Comparison of ENCODE assay signal across 8 cellular contexts in the genomic region with DNA sequence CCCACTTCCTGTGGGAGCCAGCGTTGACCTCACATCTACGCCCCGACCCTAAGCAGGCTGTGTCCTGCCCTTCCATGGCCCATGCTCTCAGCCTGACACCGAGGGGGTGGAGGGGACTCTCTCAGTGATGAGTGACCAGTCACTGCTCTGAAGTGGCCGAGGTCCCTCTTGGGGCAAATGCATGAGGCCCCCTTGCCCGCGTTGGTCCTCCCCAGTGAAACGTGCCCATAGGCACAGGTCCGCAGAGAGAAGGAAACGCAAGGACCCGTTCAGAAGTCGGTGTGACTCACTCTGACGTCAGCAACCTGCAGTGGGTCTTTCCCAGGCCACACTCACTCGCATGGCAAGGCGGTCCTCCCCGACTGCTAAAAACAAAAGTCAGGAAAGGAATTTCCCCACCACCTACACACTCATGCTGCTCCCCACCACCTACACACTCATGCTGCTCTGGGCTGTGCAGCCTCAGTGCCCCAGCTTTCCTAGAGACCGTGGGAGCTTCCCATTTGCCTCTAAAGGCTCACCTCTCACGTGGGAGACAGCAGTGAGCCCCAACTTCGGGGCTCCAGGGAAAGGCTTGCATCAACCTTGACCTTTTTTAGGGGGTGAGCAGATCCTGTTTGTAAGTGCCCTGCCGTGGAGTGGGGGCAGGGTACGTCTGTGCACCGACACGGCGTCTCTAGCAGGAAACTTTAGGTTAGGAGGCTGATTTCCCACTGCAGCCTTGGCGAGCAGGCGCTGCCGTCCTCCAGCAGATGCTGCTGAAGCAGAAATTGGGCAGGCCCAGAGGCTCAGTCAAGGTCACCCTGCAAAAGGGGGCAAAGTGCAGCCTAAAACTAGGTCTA. TPM values are rescaled to one million over a fixed set of nuclear protein-coding genes. Genes with fewer than 3 reads are reported as not detected.
DNase-seq lines count a peak whose midpoint lies in the region; ATAC-seq and TF ChIP-seq lines count a peak whose summit lies in the region.

No MANE protein-coding gene starts in this region.

- in situ Hi-C loops in GM23248 (cut with MboI), result no loop called here

- no peak overlapping the region for H3K27ac Mint-ChIP-seq in Caco-2 (ENCODE audit: unreplicated experiment)

- peak in 3 of 4 donors; percentile 24 to 47 (median 30) for ATAC-seq in right lobe of liver

- H3K4me1 ChIP-seq in GM23248 (ENCODE audit: insufficient read depth) (no peaks in the 10 kb centered on the region), right lobe of liver (no peaks in the 10 kb centered on the region), Caco-2 (no peaks in the 10 kb centered on the region)

- no peak overlapping the region for H2AFZ ChIP-seq in GM23248

- H3K9ac ChIP-seq in GM23248, result no peak overlapping the region

- H4K20me1 ChIP-seq in GM23248 (ENCODE audit: insufficient read depth), result no peaks in the 10 kb centered on the region

- H3K36me3 ChIP-seq in GM23248 (ENCODE audit: low read depth), result no peaks in the 10 kb centered on the region
- H3K36me3 ChIP-seq in right lobe of liver, result no peaks in the 10 kb centered on the region
- H3K36me3 ChIP-seq in Caco-2 (ENCODE audit: control insufficient read depth, insufficient read depth, low read length), result no peaks in the 10 kb centered on the region

- H3K9me3 ChIP-seq in GM23248 (ENCODE audit: low read depth) (no peaks in the 10 kb centered on the region), right lobe of liver (no peaks in the 10 kb centered on the region), Caco-2 (no peaks in the 10 kb centered on the region)

- H3K27ac ChIP-seq in GM23248, result no peak overlapping the region
- H3K27ac ChIP-seq in right lobe of liver, result no peak overlapping the region

- no peaks in the 10 kb centered on the region for H3K9me3 Mint-ChIP-seq in Caco-2 (ENCODE audit: unreplicated experiment)

- H3K27me3 Mint-ChIP-seq in Caco-2 (ENCODE audit: insufficient read depth, unreplicated experiment), result peaks cover 4% of the 10 kb centered on the region

- H3K27me3 ChIP-seq in GM23248 (replicated peaks; ENCODE audit: insufficient read depth) (peaks cover 3% of the 10 kb centered on the region; the same call in 1 of the 2 replicates), right lobe of liver (no peaks in the 10 kb centered on the region), Caco-2 (replicated peaks; ENCODE audit: control insufficient read depth, insufficient read depth, low read length) (no peaks in the 10 kb centered on the region)

- no peaks in the 10 kb centered on the region for H3K4me1 Mint-ChIP-seq in Caco-2 (ENCODE audit: low read depth, unreplicated experiment)

- no TSS peak for BruUV-seq in Caco-2 (replicated peaks; lab: Mats Ljungman, UMichigan)

- no peak overlapping the region for H3K4me3 ChIP-seq in GM23248
- no peak overlapping the region for H3K4me3 ChIP-seq in NB4 (ENCODE audit: low read depth, low read length)
- H3K4me3 ChIP-seq in right lobe of liver, result no peak overlapping the region
- H3K4me3 ChIP-seq in Caco-2 (ENCODE audit: low read depth, low read length), result no peak overlapping the region

- no peaks in the 10 kb centered on the region for H3K9me2 ChIP-seq in GM23248 (ENCODE audit: insufficient read depth)

- H3K4me2 ChIP-seq in GM23248 (ENCODE audit: unreplicated experiment), result no peak overlapping the region

- POLR2A ChIA-PET in Caco-2 (lab: Charles Lee), result no interaction called here

- intact Hi-C loops in right lobe of liver (cut with DNase I), result no loop called here
- intact Hi-C loops in Caco-2 (cut with micrococcal nuclease; ENCODE audit: unreplicated experiment), result no loop called here

- no peaks in the 10 kb centered on the region for H3K36me3 Mint-ChIP-seq in Caco-2 (ENCODE audit: insufficient read depth, unreplicated experiment)

- WGBS in GM23248 (ENCODE audit: low coverage in 1 of 2, low lambda C conversion rate in 2 of 2, missing lambda C conversion rate in 2 of 2), 2 experiments, result 37 to 38% methylated on average over 27 of the region's 27 CpGs
- WGBS in right lobe of liver (ENCODE audit: insufficient coverage, low coverage, low lambda C conversion rate, missing lambda C conversion rate), result 31% methylated on average over 3 of the region's 27 CpGs

- no peaks in the 10 kb centered on the region for H3F3A ChIP-seq in GM23248 (ENCODE audit: insufficient read depth)

- no peaks in the 10 kb centered on the region for H3K79me2 ChIP-seq in GM23248 (ENCODE audit: insufficient read depth)

- CTCF ChIA-PET in Caco-2 (lab: Charles Lee), result no interaction called here

- peak; percentile 19 for DNase-seq in EH (ENCODE audit: low read depth)
- peak; percentile 60 for DNase-seq in GM23248
- DNase-seq in NB4 (ENCODE audit: low read depth), result peak; percentile 72
- peak; percentile 88 for DNase-seq in activated T-helper 9 cell treated with anti-CD3 and anti-CD28 coated beads, Interleukin-2, amount 50 U/mL, for 16 hours (ENCODE audit: low read depth)
- no peak for DNase-seq in right lobe of liver
- DNase-seq in stimulated activated naive CD4-positive, alpha-beta T cell (lab: John Stamatoyannopoulos, UW), result peak; percentile 63 to 89 (median 77)
- DNase-seq in NCI-H1417 (lab: John Stamatoyannopoulos, UW), result no peak
- DNase-seq in Caco-2, result no peak

- no peak overlapping the region for H3K4me3 Mint-ChIP-seq in Caco-2 (ENCODE audit: unreplicated experiment)

- TF ChIP-seq CTCF in NB4 (IDR thresholded peaks at IDR 0.05; ENCODE audit: low read depth, low read length) (no peak), right lobe of liver (IDR thresholded peaks at IDR 0.05) (no peak), Caco-2 (IDR thresholded peaks at IDR 0.05; ENCODE audit: insufficient read depth in 1 of 2, low read depth in 1 of 2, low read length in 1 of 2, severe bottlenecking in 1 of 2, unreplicated experiment in 1 of 2) (no peak)

- no peak for TF ChIP-seq POLR2A in NB4 (IDR thresholded peaks at IDR 0.05; ENCODE audit: extremely low read depth, insufficient read length)
- no peak for TF ChIP-seq POLR2A in right lobe of liver (IDR thresholded peaks at IDR 0.05)

RNA-seq across cellular contexts. Expression of gene UBASH3A, which starts 11.4 kb away (rescaled TPM):
- not detected in 2 replicates for total RNA-seq in GM23248 (2014; rRNA removed; shearing (Covaris generic))
- not detected in 2 replicates for polyA plus RNA-seq in GM23248 (2016; fragmentation: Nextera tagmentation; extraction: Ambion mirVana)
- total RNA-seq in right lobe of liver, result under 1 TPM; 0.12 to 0.50 (median 0.15) TPM
- total RNA-seq in Caco-2 (2022), result not detected in 2 replicates

RNA-seq across cellular contexts. Expression of gene TMPRSS3, which starts 19.3 kb away (rescaled TPM):
- total RNA-seq in GM23248 (2014; rRNA removed; shearing (Covaris generic)), result not detected in 2 replicates
- polyA plus RNA-seq in GM23248 (2016; fragmentation: Nextera tagmentation; extraction: Ambion mirVana), result not detected in 2 replicates
- under 1 TPM; 0.22 to 0.97 (median 0.71) TPM for total RNA-seq in right lobe of liver
- total RNA-seq in Caco-2 (2022), result not detected in 2 replicates

RNA-seq across cellular contexts. Expression of gene TFF1, which starts 48.8 kb away (rescaled TPM):
- not detected in 2 replicates for total RNA-seq in GM23248 (2014; rRNA removed; shearing (Covaris generic))
- polyA plus RNA-seq in GM23248 (2016; fragmentation: Nextera tagmentation; extraction: Ambion mirVana), result not detected in 2 replicates
- total RNA-seq in right lobe of liver (not detected), Caco-2 (2022) (9.8 and 26.3 TPM in 2 replicates)

Comparison
In these comparisons a context has a peak if more than half of its experiments do, and no peak if none do; other contexts are left out.
1. DNase-seq: peak in EH (single experiment), GM23248 (single experiment), NB4 (single experiment), activated T-helper 9 cell treated with anti-CD3 and anti-CD28 coated beads, Interleukin-2, amount 50 U/mL, for 16 hours (single experiment) and stimulated activated naive CD4-positive, alpha-beta T cell (6 of 6); none in right lobe of liver (0 of 3), NCI-H1417 (0 of 3) and Caco-2 (0 of 2).